In the genomic region with DNA sequence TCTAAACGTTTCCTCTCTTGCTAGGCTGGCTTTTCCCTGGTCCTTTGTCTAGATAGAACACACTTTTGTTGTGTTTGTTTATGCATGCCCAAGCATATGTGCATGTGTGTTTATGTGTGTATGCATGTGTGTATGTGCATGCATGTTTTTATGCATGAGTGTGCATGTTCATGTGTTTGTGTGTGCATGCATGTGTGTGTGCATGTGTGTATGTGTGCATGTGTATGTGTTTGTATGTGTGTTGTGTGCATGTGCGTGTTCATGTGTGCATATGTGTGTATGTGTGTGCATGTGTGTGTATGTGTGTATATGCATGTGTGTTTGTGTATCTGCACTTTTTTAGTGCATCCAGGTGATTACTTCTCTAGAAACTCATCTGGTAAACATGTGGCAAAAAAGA, we compare ENCODE assay signal across 27 cellular contexts.
"Had no signal": no experiment of that assay in that cellular context is flagged by ENCODE, and none has a peak within 500 bp of the region (broad histone marks: within the 10 kb centered on the region; RNA-seq: fewer than 3 reads in every experiment).

No MANE protein-coding gene starts in this region.

- H3K27me3 ChIP-seq: ascending aorta had no signal

- H3K36me3 ChIP-seq: ascending aorta had no signal

- H3K27ac ChIP-seq: ascending aorta, VCaP had no signal

- FAIRE-seq: TTC549 had no signal

- H3K9me3 ChIP-seq: ascending aorta had no signal

- H3K4me1 ChIP-seq: ascending aorta had no signal

- DNase-seq: activated B cell treated with CpG ODN at 0.5 μM for 24 hours; activated CD4-positive, alpha-beta memory T cell treated with anti-CD3 and anti-CD28 coated beads, Interleukin-2, amount 10 ng/mL, durations not matched to agents 7 days and 5 days; activated CD4-positive, alpha-beta T cell treated with anti-CD3 and anti-CD28 coated beads for 4 hours; activated CD4-positive, alpha-beta T cell treated with anti-CD3 and anti-CD28 coated beads, Interleukin-2, amount 10 ng/mL, durations not matched to agents 7 days and 5 days; activated CD4-positive, alpha-beta T cell treated with anti-CD3 and anti-CD28 coated beads, Interleukin-2, amount 50 U/mL, for 48 hours; activated CD4-positive, CD25-positive, alpha-beta regulatory T cell treated with anti-CD3 and anti-CD28 coated beads, Interleukin-2, amount 50 U/mL, for 72 hours; activated CD8-positive, alpha-beta memory T cell treated with anti-CD3 and anti-CD28 coated beads for 24 hours; activated CD8-positive, alpha-beta memory T cell treated with anti-CD3 and anti-CD28 coated beads, Interleukin-2, amount 10 ng/mL, durations not matched to agents 7 days and 5 days; activated CD8-positive, alpha-beta memory T cell treated with anti-CD3 and anti-CD28 coated beads, Interleukin-2, amount 50 U/mL, for 48 hours; activated CD8-positive, alpha-beta T cell treated with anti-CD3 and anti-CD28 coated beads, Interleukin-2, amount 10 ng/mL, durations not matched to agents 7 days and 5 days; activated effector memory CD4-positive, alpha-beta T cell treated with Interleukin-2 at 50 U/mL for 16 hours; activated gamma-delta T cell; activated naive CD4-positive, alpha-beta T cell treated with anti-CD3 and anti-CD28 coated beads, Interleukin-2, amount 10 ng/mL, durations not matched to agents 7 days and 5 days; activated naive CD4-positive, alpha-beta T cell treated with Interleukin-2 at 50 U/mL for 16 hours; activated naive CD8-positive, alpha-beta T cell treated with anti-CD3 and anti-CD28 coated beads, Interleukin-2, amount 10 ng/mL, durations not matched to agents 7 days and 5 days; activated naive CD8-positive, alpha-beta T cell treated with anti-CD3 and anti-CD28 coated beads, Interleukin-2, amount 50 U/mL, for 24 hours; activated T-cell treated with anti-CD3 and anti-CD28 coated beads, Interleukin-2, amount 50 U/mL, for 24 hours; activated T-cell treated with anti-CD3 and anti-CD28 coated beads, Interleukin-2, amount 50 U/mL, for 48 hours; amygdala; anterior cingulate cortex; central memory CD4-positive, alpha-beta T cell; T-helper 1 cell; T-helper 2 cell; T-helper 9 cell had no signal

- H3K4me3 ChIP-seq: ascending aorta had no signal
